ENCODE assay signal across 1 cellular context in the genomic region with DNA sequence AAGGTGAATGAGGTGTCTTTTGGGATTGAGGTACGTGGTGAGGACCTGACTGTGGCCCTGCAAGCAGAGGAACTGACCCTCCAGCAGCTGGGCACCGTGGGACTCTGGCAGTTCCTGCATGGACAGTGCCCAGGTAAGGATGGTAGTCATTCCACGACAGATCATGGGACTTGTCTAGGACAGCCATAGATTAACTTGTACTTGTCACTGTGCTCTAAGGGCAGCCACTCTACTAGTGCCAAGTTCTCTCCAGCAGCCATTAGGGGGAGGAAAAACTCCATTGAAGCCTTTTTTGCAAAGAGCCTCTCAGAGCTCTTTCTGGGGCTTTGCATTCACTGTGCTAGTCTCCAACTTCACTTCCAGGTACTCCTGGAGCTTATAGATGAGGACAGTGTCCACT.
TF ChIP-seq lines count a peak whose summit lies in the region.

No MANE protein-coding gene starts in this region.

TF ChIP-seq in HEK293T, 16 proteins besides CTCF, POLR2A, EP300 and RAD21:
- TF ChIP-seq TARDBP (IDR thresholded peaks at IDR 0.05): no peak
- TF ChIP-seq ELF4 (IDR thresholded peaks at IDR 0.05): no peak
